29 cellular contexts compared by ENCODE assay signal in the genomic region with DNA sequence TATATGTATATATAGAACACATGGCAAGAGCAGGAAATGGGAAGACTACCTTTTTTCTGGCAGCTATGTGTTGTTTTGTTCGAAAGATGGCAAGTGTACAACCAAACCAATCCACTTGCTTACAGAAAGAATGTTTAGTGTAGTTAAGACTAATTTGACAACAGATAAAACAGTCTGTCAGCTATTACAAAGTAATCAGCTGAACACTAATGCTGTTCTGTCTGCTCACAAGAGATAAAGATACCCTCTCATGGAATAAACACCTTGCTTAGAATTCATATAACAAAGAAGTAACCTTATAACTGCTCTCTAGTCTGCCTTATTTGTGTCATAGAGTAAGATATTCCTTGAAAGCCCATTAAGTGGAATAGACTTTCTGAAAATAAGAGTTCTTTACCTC. TPM values are rescaled to one million over a fixed set of nuclear protein-coding genes. Genes with fewer than 3 reads are reported as not detected.
DNase-seq lines count a peak whose midpoint lies in the region; ATAC-seq, FAIRE-seq and TF ChIP-seq lines count a peak whose summit lies in the region.
"Had no signal": no experiment of that assay in that cellular context is flagged by ENCODE, and none has a peak within 500 bp of the region (broad histone marks: within the 10 kb centered on the region; RNA-seq: fewer than 3 reads in every experiment).

No MANE protein-coding gene starts in this region.

- DNase-seq in D721Med (ENCODE audit: insufficient read length, low spot score) (no peak), OCI-M1 (lab: John Stamatoyannopoulos, UW) (peak; percentile 55), endodermal cell (no peak), osteoblast (ENCODE audit: insufficient read length, low spot score, missing footprints) (no peak)
- DNase-seq in activated T-helper 2 cell treated with anti-CD3 and anti-CD28 coated beads, Interferon-gamma antibody, Interleukin-2, Interleukin-4, amounts not matched to agents 10 μg/mL and 5 μg/mL and 100 μg/mL, durations not matched to agents 14 hours and 24 hours and 36 hours (ENCODE audit: low spot score): no peak
- DNase-seq: activated CD4-positive, alpha-beta T cell treated with anti-CD3 and anti-CD28 coated beads for 4 hours; activated gamma-delta T cell; activated naive CD8-positive, alpha-beta T cell treated with anti-CD3 and anti-CD28 coated beads, Interleukin-2, amount 10 ng/mL, durations not matched to agents 7 days and 5 days; aorta; effector memory CD8-positive, alpha-beta T cell; foreskin fibroblast; heart right ventricle; NCI-H1417 treated with DMSO at 0.1 percent for 48 hours; NCI-H2029 treated with DMSO at 0.1 percent for 48 hours; NCI-H2227 treated with DMSO at 0.1 percent for 48 hours; NCI-H526; Right ventricle myocardium superior; T-helper 2 cell; upper lobe of left lung had no signal

- ATAC-seq in GM19395 (IDR thresholded peaks at IDR 0.05; ENCODE audit: unreplicated experiment) (no peak), GM21360 (IDR thresholded peaks at IDR 0.05; ENCODE audit: unreplicated experiment) (no peak)
- ATAC-seq: effector memory CD8-positive, alpha-beta T cell; esophagus mucosa; stimulated activated effector memory CD8-positive, alpha-beta T cell treated with anti-CD3 and anti-CD28 coated beads, Interleukin-12 subunit alpha, Interleukin-12 subunit beta, amount 100 ng/mL, for 72 hours had no signal

- H3K27me3 ChIP-seq in endodermal cell (ENCODE audit: control insufficient read depth, insufficient read depth, low read length, poor library complexity, severe bottlenecking) (no peaks in the 10 kb centered on the region), osteoblast (ENCODE audit: insufficient read depth, low read length) (no peaks in the 10 kb centered on the region)
- H3K27me3 ChIP-seq: cardiac muscle cell, heart right ventricle, upper lobe of left lung had no signal

- 100% methylated on average over 1 of the region's 1 CpG; no CpG with 5 or more reads in 1 of the 2 experiments for WGBS in endodermal cell (ENCODE audit: insufficient coverage in 1 of 2, insufficient read length in 1 of 2), 2 experiments

- FAIRE-seq in D721Med (lab: Jason Lieb, UNC): peak; percentile 70
- FAIRE-seq: H54, keratinocyte had no signal

- peak overlapping the region; percentile 26 for H3K9ac ChIP-seq in endodermal cell (ENCODE audit: extremely low read depth, low read length, poor library complexity, severe bottlenecking)

- H3K9me3 ChIP-seq in endodermal cell (ENCODE audit: control insufficient read depth, low read length) (peaks cover 6% of the 10 kb centered on the region), osteoblast (ENCODE audit: low read depth, low read length) (no peaks in the 10 kb centered on the region)
- H3K9me3 ChIP-seq: upper lobe of left lung had no signal

- TF ChIP-seq CTCF in D721Med (IDR thresholded peaks at IDR 0.05; ENCODE audit: insufficient read depth, missing control alignments) (no peak), endodermal cell (conservative IDR thresholded peaks at IDR 0.05) (no peak), osteoblast (IDR thresholded peaks at IDR 0.05; ENCODE audit: extremely low read depth, low read depth, low read length) (no peak)

- intact Hi-C loops in activated T-helper 2 cell treated with anti-CD3 and anti-CD28 coated beads, Interferon-gamma antibody, Interleukin-2, Interleukin-4, amounts not matched to agents 10 μg/mL and 5 μg/mL and 100 μg/mL, durations not matched to agents 14 hours and 24 hours and 36 hours (cut with micrococcal nuclease): loop anchor here (5.0 kb wide), 1 partner anchor 33 kb away; no protein-coding TSS in a partner anchor

- H3K27ac ChIP-seq in endodermal cell (ENCODE audit: low read depth, low read length) (peak overlapping the region; percentile 22), osteoblast (ENCODE audit: low read depth, low read length) (peak overlapping the region; percentile 53)
- H3K27ac ChIP-seq: cardiac muscle cell had no signal

- H3K4me3 Mint-ChIP-seq in endodermal cell: no peak overlapping the region
- H3K4me3 Mint-ChIP-seq in activated T-helper 2 cell treated with anti-CD3 and anti-CD28 coated beads, Interferon-gamma antibody, Interleukin-2, Interleukin-4, amounts not matched to agents 10 μg/mL and 5 μg/mL and 100 μg/mL, durations not matched to agents 14 hours and 24 hours and 36 hours (ENCODE audit: low read depth): no peak overlapping the region
- H3K4me3 Mint-ChIP-seq: activated naive CD8-positive, alpha-beta T cell treated with anti-CD3 and anti-CD28 coated beads, Interleukin-2, amount 10 ng/mL, durations not matched to agents 7 days and 5 days; CD14-positive monocyte; effector memory CD8-positive, alpha-beta T cell; nephron; stimulated activated effector memory CD8-positive, alpha-beta T cell treated with anti-CD3 and anti-CD28 coated beads, Interleukin-12 subunit alpha, Interleukin-12 subunit beta, amount 100 ng/mL, for 72 hours had no signal

- no peaks in the 10 kb centered on the region for H4K20me1 ChIP-seq in osteoblast (ENCODE audit: insufficient read depth, low read length)

- H3K4me3 ChIP-seq in endodermal cell (ENCODE audit: low read length) (peak overlapping the region; percentile 56), osteoblast (ENCODE audit: insufficient read depth, low read length) (no peak overlapping the region)
- H3K4me3 ChIP-seq: cardiac muscle cell, coronary artery, heart right ventricle, upper lobe of left lung had no signal

- peaks cover 44% of the 10 kb centered on the region for H3K36me3 ChIP-seq in endodermal cell (ENCODE audit: control insufficient read depth, insufficient read depth, low read length)
- peaks cover 48% of the 10 kb centered on the region for H3K36me3 ChIP-seq in osteoblast (ENCODE audit: insufficient read depth, low read length)

- H3K27ac Mint-ChIP-seq in endodermal cell: peak overlapping the region; percentile 56
- H3K27ac Mint-ChIP-seq in activated T-helper 2 cell treated with anti-CD3 and anti-CD28 coated beads, Interferon-gamma antibody, Interleukin-2, Interleukin-4, amounts not matched to agents 10 μg/mL and 5 μg/mL and 100 μg/mL, durations not matched to agents 14 hours and 24 hours and 36 hours: no peak overlapping the region
- H3K27ac Mint-ChIP-seq: activated naive CD8-positive, alpha-beta T cell treated with anti-CD3 and anti-CD28 coated beads, Interleukin-2, amount 10 ng/mL, durations not matched to agents 7 days and 5 days; stimulated activated effector memory CD8-positive, alpha-beta T cell treated with anti-CD3 and anti-CD28 coated beads, Interleukin-12 subunit alpha, Interleukin-12 subunit beta, amount 100 ng/mL, for 72 hours had no signal

- H3K36me3 Mint-ChIP-seq in endodermal cell (ENCODE audit: low read depth): peaks cover 55% of the 10 kb centered on the region
- H3K36me3 Mint-ChIP-seq in activated T-helper 2 cell treated with anti-CD3 and anti-CD28 coated beads, Interferon-gamma antibody, Interleukin-2, Interleukin-4, amounts not matched to agents 10 μg/mL and 5 μg/mL and 100 μg/mL, durations not matched to agents 14 hours and 24 hours and 36 hours (ENCODE audit: low read depth): peaks cover 81% of the 10 kb centered on the region

- H3K27me3 Mint-ChIP-seq in endodermal cell (ENCODE audit: insufficient read depth): no peaks in the 10 kb centered on the region
- no peaks in the 10 kb centered on the region for H3K27me3 Mint-ChIP-seq in activated T-helper 2 cell treated with anti-CD3 and anti-CD28 coated beads, Interferon-gamma antibody, Interleukin-2, Interleukin-4, amounts not matched to agents 10 μg/mL and 5 μg/mL and 100 μg/mL, durations not matched to agents 14 hours and 24 hours and 36 hours (ENCODE audit: low read depth)
- H3K27me3 Mint-ChIP-seq: activated naive CD8-positive, alpha-beta T cell treated with anti-CD3 and anti-CD28 coated beads, Interleukin-2, amount 10 ng/mL, durations not matched to agents 7 days and 5 days; effector memory CD8-positive, alpha-beta T cell had no signal

- no peak overlapping the region for H2AFZ ChIP-seq in osteoblast (ENCODE audit: low read length)

- peaks cover 21% of the 10 kb centered on the region for H3K4me1 ChIP-seq in endodermal cell (ENCODE audit: control insufficient read depth, insufficient read depth, low read length)
- H3K4me1 ChIP-seq in osteoblast (ENCODE audit: insufficient read depth, low read length): peaks cover 41% of the 10 kb centered on the region

- peaks cover 39% of the 10 kb centered on the region for H3K4me1 Mint-ChIP-seq in endodermal cell
- H3K4me1 Mint-ChIP-seq in activated T-helper 2 cell treated with anti-CD3 and anti-CD28 coated beads, Interferon-gamma antibody, Interleukin-2, Interleukin-4, amounts not matched to agents 10 μg/mL and 5 μg/mL and 100 μg/mL, durations not matched to agents 14 hours and 24 hours and 36 hours (ENCODE audit: low read depth): peaks cover 23% of the 10 kb centered on the region
- H3K4me1 Mint-ChIP-seq: CD14-positive monocyte had no signal

- H3K79me2 ChIP-seq in osteoblast (ENCODE audit: insufficient read depth, low read length): peaks cover 48% of the 10 kb centered on the region

- H3K4me2 ChIP-seq in osteoblast (ENCODE audit: insufficient read depth, low read length): no peak overlapping the region

- no peaks in the 10 kb centered on the region for H3K9me3 Mint-ChIP-seq in endodermal cell
- H3K9me3 Mint-ChIP-seq in activated T-helper 2 cell treated with anti-CD3 and anti-CD28 coated beads, Interferon-gamma antibody, Interleukin-2, Interleukin-4, amounts not matched to agents 10 μg/mL and 5 μg/mL and 100 μg/mL, durations not matched to agents 14 hours and 24 hours and 36 hours: no peaks in the 10 kb centered on the region
- H3K9me3 Mint-ChIP-seq: activated naive CD8-positive, alpha-beta T cell treated with anti-CD3 and anti-CD28 coated beads, Interleukin-2, amount 10 ng/mL, durations not matched to agents 7 days and 5 days; effector memory CD8-positive, alpha-beta T cell; nephron; stimulated activated effector memory CD8-positive, alpha-beta T cell treated with anti-CD3 and anti-CD28 coated beads, Interleukin-12 subunit alpha, Interleukin-12 subunit beta, amount 100 ng/mL, for 72 hours had no signal

RNA-seq across cellular contexts. Expression of gene KCNRG, which starts 0.8 kb away (rescaled TPM):
- total RNA-seq in endodermal cell (1 to 10 TPM in 1 of 2 donors, under 1 TPM in 1; 0.62 to 1.1 TPM), osteoblast (4.0 and 5.0 TPM in 2 replicates)
- 2.0 TPM for polyA plus RNA-seq in endodermal cell (2013, experiment 1 of 2)
- polyA plus RNA-seq in endodermal cell (2013, experiment 2 of 2): 2.7 TPM
- total RNA-seq in activated T-helper 2 cell treated with anti-CD3 and anti-CD28 coated beads, Interferon-gamma antibody, Interleukin-2, Interleukin-4, amounts not matched to agents 10 μg/mL and 5 μg/mL and 100 μg/mL, durations not matched to agents 14 hours and 24 hours and 36 hours: 0.53 and 0.75 TPM in 2 replicates
- polyA plus RNA-seq: cardiac muscle cell had no signal

RNA-seq across cellular contexts. Expression of gene TRIM13, which starts 17.6 kb away (rescaled TPM):
- total RNA-seq in endodermal cell (10 to 100 TPM; 44.3 TPM), osteoblast (21.7 and 23.6 TPM in 2 replicates)
- 57.9 TPM for polyA plus RNA-seq in endodermal cell (2013, experiment 1 of 2)
- 54.4 TPM for polyA plus RNA-seq in endodermal cell (2013, experiment 2 of 2)
- 17.2 and 17.9 TPM in 2 replicates for total RNA-seq in activated T-helper 2 cell treated with anti-CD3 and anti-CD28 coated beads, Interferon-gamma antibody, Interleukin-2, Interleukin-4, amounts not matched to agents 10 μg/mL and 5 μg/mL and 100 μg/mL, durations not matched to agents 14 hours and 24 hours and 36 hours
